33 cellular contexts compared by ENCODE assay signal in genomic region chr2:150165479-150165878, GRCh38.
DNase-seq lines count a peak whose midpoint lies in the region; ATAC-seq and TF ChIP-seq lines count a peak whose summit lies in the region.
"Had no signal": no experiment of that assay in that cellular context is flagged by ENCODE, and none has a peak within 500 bp of the region (broad histone marks: within the 10 kb centered on the region; RNA-seq: fewer than 3 reads in every experiment).

No MANE protein-coding gene starts in this region.

- no peak for ATAC-seq in GM19463 (IDR thresholded peaks at IDR 0.05; ENCODE audit: unreplicated experiment)
- ATAC-seq: GM12878, WTC11 had no signal

- peaks cover 6% of the 10 kb centered on the region for H3K9me3 Mint-ChIP-seq in activated CD4-positive, alpha-beta T cell treated with anti-CD3 and anti-CD28 coated beads, Interleukin-2, amount 10 ng/mL, durations not matched to agents 7 days and 5 days
- H3K9me3 Mint-ChIP-seq: activated CD4-positive, alpha-beta T cell treated with anti-CD3 and anti-CD28 coated beads, Interleukin-2, amount 10 ng/mL, durations not matched to agents 24 days and 14 days; activated naive CD8-positive, alpha-beta T cell treated with anti-CD3 and anti-CD28 coated beads for 36 hours had no signal

- no peaks in the 10 kb centered on the region for H3K9me3 ChIP-seq in HEK293 (ENCODE audit: control insufficient read depth, insufficient read depth, low read depth, low read length)
- H3K9me3 ChIP-seq: esophagus muscularis mucosa, pancreas, testis had no signal

- no peak overlapping the region for H3K27ac Mint-ChIP-seq in activated CD4-positive, alpha-beta T cell treated with anti-CD3 and anti-CD28 coated beads, Interleukin-2, amount 10 ng/mL, durations not matched to agents 7 days and 5 days
- H3K27ac Mint-ChIP-seq: activated CD4-positive, alpha-beta T cell treated with anti-CD3 and anti-CD28 coated beads, Interleukin-2, amount 10 ng/mL, durations not matched to agents 24 days and 14 days; activated naive CD8-positive, alpha-beta T cell treated with anti-CD3 and anti-CD28 coated beads for 36 hours; CD4-positive, alpha-beta T cell; dendritic cell treated with granulocyte-macrophage colony-stimulating factor and Interleukin-4, amounts not matched to agents 40 ng/mL and 50 ng/mL, for 4 days; endodermal cell; WTC11 had no signal

- H3K36me3 Mint-ChIP-seq in activated CD4-positive, alpha-beta T cell treated with anti-CD3 and anti-CD28 coated beads, Interleukin-2, amount 10 ng/mL, durations not matched to agents 7 days and 5 days (ENCODE audit: low read depth), result no peaks in the 10 kb centered on the region
- H3K36me3 Mint-ChIP-seq: activated naive CD8-positive, alpha-beta T cell treated with anti-CD3 and anti-CD28 coated beads for 36 hours had no signal

- no peak overlapping the region for H3K4me3 Mint-ChIP-seq in activated CD4-positive, alpha-beta T cell treated with anti-CD3 and anti-CD28 coated beads, Interleukin-2, amount 10 ng/mL, durations not matched to agents 7 days and 5 days
- H3K4me3 Mint-ChIP-seq: activated CD4-positive, alpha-beta T cell treated with anti-CD3 and anti-CD28 coated beads, Interleukin-2, amount 10 ng/mL, durations not matched to agents 24 days and 14 days; activated naive CD8-positive, alpha-beta T cell treated with anti-CD3 and anti-CD28 coated beads for 36 hours; CD4-positive, alpha-beta T cell; dendritic cell treated with granulocyte-macrophage colony-stimulating factor and Interleukin-4, amounts not matched to agents 40 ng/mL and 50 ng/mL, for 4 days; endodermal cell; neural crest cell; WTC11 had no signal

- TF ChIP-seq CTCF in 22Rv1 (IDR thresholded peaks at IDR 0.05) (no peak), HEK293 (tag by site-specific recombination; IDR thresholded peaks at IDR 0.05) (no peak)

- no peaks in the 10 kb centered on the region for H3K27me3 Mint-ChIP-seq in activated CD4-positive, alpha-beta T cell treated with anti-CD3 and anti-CD28 coated beads, Interleukin-2, amount 10 ng/mL, durations not matched to agents 7 days and 5 days
- H3K27me3 Mint-ChIP-seq: activated CD4-positive, alpha-beta T cell treated with anti-CD3 and anti-CD28 coated beads, Interleukin-2, amount 10 ng/mL, durations not matched to agents 24 days and 14 days; activated naive CD8-positive, alpha-beta T cell treated with anti-CD3 and anti-CD28 coated beads for 36 hours; CD4-positive, alpha-beta T cell; dendritic cell treated with granulocyte-macrophage colony-stimulating factor and Interleukin-4, amounts not matched to agents 40 ng/mL and 50 ng/mL, for 4 days had no signal

- H3K27ac ChIP-seq in 22Rv1, result peak overlapping the region; percentile 63; the same call in 1 of the 2 replicates
- H3K27ac ChIP-seq in HEK293 (ENCODE audit: extremely low read depth, low read depth, low read length), result no peak overlapping the region
- H3K27ac ChIP-seq: esophagus muscularis mucosa, pancreas, testis had no signal

- POLR2A ChIA-PET in HEK293 (lab: Yijun Ruan, JAX), result no interaction called here
- POLR2A ChIA-PET in activated CD4-positive, alpha-beta T cell treated with anti-CD3 and anti-CD28 coated beads, Interleukin-2, amount 10 ng/mL, durations not matched to agents 7 days and 5 days (lab: Charles Lee), result no interaction called here

- peaks cover 3% of the 10 kb centered on the region; the same call in 1 of the 2 replicates for H3K4me1 ChIP-seq in HEK293 (ENCODE audit: control insufficient read depth, insufficient read depth, low read length)
- H3K4me1 ChIP-seq: testis had no signal

- DNase-seq in astrocyte of the hippocampus (ENCODE audit: low read depth, low spot score) (peak; percentile 93), medulla oblongata (ENCODE audit: extremely low spot score) (peak; percentile 34), NCI-H1417 (lab: John Stamatoyannopoulos, UW) (no peak), T-helper 2 cell (no peak)
- no peak for DNase-seq in activated CD4-positive, alpha-beta T cell treated with anti-CD3 and anti-CD28 coated beads, Interleukin-2, amount 10 ng/mL, durations not matched to agents 7 days and 5 days
- DNase-seq: activated CD4-positive, alpha-beta T cell treated with anti-CD3 and anti-CD28 coated beads, Interleukin-2, amount 10 ng/mL, durations not matched to agents 24 days and 14 days; activated effector memory CD4-positive, alpha-beta T cell treated with anti-CD3 and anti-CD28 coated beads, Interleukin-2, amount 50 U/mL, for 16 hours; activated naive CD8-positive, alpha-beta T cell treated with anti-CD3 and anti-CD28 coated beads for 36 hours; activated T-cell treated with anti-CD3 and anti-CD28 coated beads, Interleukin-2, amount 50 U/mL, for 1 hour; CD4-positive, alpha-beta T cell; central memory CD4-positive, alpha-beta T cell; EL; endodermal cell; H7; Kasumi-1; MV-4-11; NCI-H1436 treated with DMSO at 0.1 percent for 48 hours; NCI-H226; SIG-M5; stimulated activated CD4-positive, alpha-beta T cell treated with anti-CD3 and anti-CD28 coated beads, Interleukin-1b, Interleukin-23, amount 100 ng/mL, for 48 hours; stimulated activated naive CD4-positive, alpha-beta T cell treated with Interleukin-2 at 50 U/mL for 16 hours; testis had no signal

- no peaks in the 10 kb centered on the region for H3K4me1 Mint-ChIP-seq in activated CD4-positive, alpha-beta T cell treated with anti-CD3 and anti-CD28 coated beads, Interleukin-2, amount 10 ng/mL, durations not matched to agents 7 days and 5 days
- H3K4me1 Mint-ChIP-seq: activated CD4-positive, alpha-beta T cell treated with anti-CD3 and anti-CD28 coated beads, Interleukin-2, amount 10 ng/mL, durations not matched to agents 24 days and 14 days; activated naive CD8-positive, alpha-beta T cell treated with anti-CD3 and anti-CD28 coated beads for 36 hours had no signal

- H3K4me3 ChIP-seq in HEK293 (ENCODE audit: low read depth, low read length), result no peak overlapping the region
- H3K4me3 ChIP-seq: esophagus muscularis mucosa, GM12878, lung, pancreas, smooth muscle cell, testis had no signal

- no peaks in the 10 kb centered on the region for H3K36me3 ChIP-seq in HEK293 (ENCODE audit: control insufficient read depth in 2 of 2, insufficient read depth in 1 of 2, low read length in 2 of 2)
- H3K36me3 ChIP-seq: esophagus muscularis mucosa, pancreas had no signal

- CTCF ChIA-PET in HEK293 (lab: Yijun Ruan, JAX), result no interaction called here
- CTCF ChIA-PET in activated CD4-positive, alpha-beta T cell treated with anti-CD3 and anti-CD28 coated beads, Interleukin-2, amount 10 ng/mL, durations not matched to agents 7 days and 5 days (lab: Charles Lee), result no interaction called here

TF ChIP-seq in HEK293, 187 proteins besides CTCF, POLR2A, EP300 and RAD21:
- peak; percentile 90 for TF ChIP-seq PRDM4 (tag by site-specific recombination; IDR thresholded peaks at IDR 0.05)
- TF ChIP-seq ZNF169 (tag by site-specific recombination; IDR thresholded peaks at IDR 0.05), result no peak

Comparison
In these comparisons a context has a peak if more than half of its experiments do, and no peak if none do; other contexts are left out.
1. DNase-seq: peak in astrocyte of the hippocampus (single experiment) and medulla oblongata (single experiment); none in NCI-H1417 (0 of 3), T-helper 2 cell (0 of 5) and activated CD4-positive, alpha-beta T cell treated with anti-CD3 and anti-CD28 coated beads, Interleukin-2, amount 10 ng/mL, durations not matched to agents 7 days and 5 days (single experiment).